In genomic region chr15:91921188-91921820, GRCh38 we compare ENCODE assay signal across 10 cellular contexts.
A peak's percentile ranks its signal among the peaks of the same experiment; 100 is the strongest.
DNase-seq lines count a peak whose midpoint lies in the region; ATAC-seq and TF ChIP-seq lines count a peak whose summit lies in the region.
"Had no signal": no experiment of that assay in that cellular context is flagged by ENCODE, and none has a peak within 500 bp of the region (broad histone marks: within the 10 kb centered on the region; RNA-seq: fewer than 3 reads in every experiment).

No MANE protein-coding gene starts in this region.

- H3K9me3 Mint-ChIP-seq in CD4-positive, CD25-positive, alpha-beta regulatory T cell: peaks cover 0 to 3% (median 0%) of the 10 kb centered on the region in 7 donors
- H3K9me3 Mint-ChIP-seq in naive thymus-derived CD8-positive, alpha-beta T cell: no peaks in the 10 kb centered on the region

- peak overlapping the region; percentile 52 for H2AFZ ChIP-seq in OCI-LY3 (ENCODE audit: low read depth, low read length)

- peak overlapping the region; percentile 36 for H3K4me2 ChIP-seq in OCI-LY3 (ENCODE audit: low read length)

- peaks cover 16% of the 10 kb centered on the region for H3K4me1 ChIP-seq in CD4-positive, CD25-positive, alpha-beta regulatory T cell (ENCODE audit: control insufficient read depth, insufficient read depth, low read length, poor library complexity, severe bottlenecking)
- peaks cover 20% of the 10 kb centered on the region for H3K4me1 ChIP-seq in OCI-LY3 (ENCODE audit: low read length)
- peaks cover 19% of the 10 kb centered on the region for H3K4me1 ChIP-seq in effector memory CD4-positive, alpha-beta T cell (ENCODE audit: control insufficient read depth, insufficient read depth, low read length, poor library complexity, severe bottlenecking)
- H3K4me1 ChIP-seq: SJSA1 had no signal

- no peak for ATAC-seq in CD4-positive, CD25-positive, alpha-beta regulatory T cell (ENCODE audit: low read depth in 2 of 2)
- ATAC-seq in naive thymus-derived CD8-positive, alpha-beta T cell: peak; percentile 53 to 77

- no peak overlapping the region for H3K9ac ChIP-seq in OCI-LY3 (ENCODE audit: low read length)

- peaks cover 38% of the 10 kb centered on the region for H3K36me3 Mint-ChIP-seq in CD4-positive, CD25-positive, alpha-beta regulatory T cell
- H3K36me3 Mint-ChIP-seq in naive thymus-derived CD8-positive, alpha-beta T cell: peaks cover 9 to 18% (median 16%) of the 10 kb centered on the region in 3 donors

- peak overlapping the region in 1 of 4 donors; percentile 31 for H3K4me3 Mint-ChIP-seq in CD4-positive, CD25-positive, alpha-beta regulatory T cell
- H3K4me3 Mint-ChIP-seq in naive thymus-derived CD8-positive, alpha-beta T cell: peak overlapping the region in 1 of 10 donors; percentile 48

- peaks cover 17 to 63% (median 42%) of the 10 kb centered on the region in 4 donors for H3K4me1 Mint-ChIP-seq in CD4-positive, CD25-positive, alpha-beta regulatory T cell
- peaks cover 17 to 44% (median 32%) of the 10 kb centered on the region in 4 donors for H3K4me1 Mint-ChIP-seq in naive thymus-derived CD8-positive, alpha-beta T cell

- peak in 1 of 3 donors; percentile 7 for DNase-seq in CD4-positive, CD25-positive, alpha-beta regulatory T cell
- no peak for DNase-seq in effector memory CD4-positive, alpha-beta T cell
- peak in 1 of 10 donors; percentile 22 for DNase-seq in naive thymus-derived CD8-positive, alpha-beta T cell
- DNase-seq in NCI-H2107 treated with DMSO at 0.1 percent for 48 hours (lab: John Stamatoyannopoulos, UW; ENCODE audit: unreplicated experiment) (no peak), hypothalamus (lab: John Stamatoyannopoulos, UW) (no peak), OCI-M2 (lab: John Stamatoyannopoulos, UW; ENCODE audit: unreplicated experiment) (no peak), Ammon's horn (ENCODE audit: low spot score) (no peak)
- DNase-seq: activated CD8-positive, alpha-beta memory T cell treated with anti-CD3 and anti-CD28 coated beads, Interleukin-2, amount 50 U/mL, for 48 hours had no signal

- no peaks in the 10 kb centered on the region for H3K27me3 ChIP-seq in CD4-positive, CD25-positive, alpha-beta regulatory T cell (ENCODE audit: control insufficient read depth, insufficient read depth, low read length)
- H3K27me3 ChIP-seq in OCI-LY3 (ENCODE audit: low read depth, low read length): no peaks in the 10 kb centered on the region
- no peaks in the 10 kb centered on the region for H3K27me3 ChIP-seq in effector memory CD4-positive, alpha-beta T cell (replicated peaks; ENCODE audit: control insufficient read depth, insufficient read depth, low read length, poor library complexity, severe bottlenecking)
- H3K27me3 ChIP-seq: SJSA1 had no signal

- TF ChIP-seq CTCF in OCI-LY3 (IDR thresholded peaks at IDR 0.05; ENCODE audit: low read depth, low read length): no peak

- no peaks in the 10 kb centered on the region for H3K79me2 ChIP-seq in OCI-LY3 (ENCODE audit: low read length)

- no peak overlapping the region for H3K27ac ChIP-seq in CD4-positive, CD25-positive, alpha-beta regulatory T cell (ENCODE audit: insufficient read depth, low read length, poor library complexity, severe bottlenecking)
- peak overlapping the region; percentile 24 for H3K27ac ChIP-seq in OCI-LY3 (ENCODE audit: low read length)
- peak overlapping the region; percentile 35 for H3K27ac ChIP-seq in effector memory CD4-positive, alpha-beta T cell (ENCODE audit: insufficient read depth, low read length, poor library complexity, severe bottlenecking)
- H3K27ac ChIP-seq: SJSA1 had no signal

- peak overlapping the region in 2 of 3 donors; percentile 66 to 67 for H3K27ac Mint-ChIP-seq in CD4-positive, CD25-positive, alpha-beta regulatory T cell
- H3K27ac Mint-ChIP-seq in naive thymus-derived CD8-positive, alpha-beta T cell: peak overlapping the region in 4 of 10 donors; percentile 3 to 72 (median 60)

- POLR2A ChIA-PET in naive thymus-derived CD8-positive, alpha-beta T cell (lab: Charles Lee): interaction anchor here (0.7 kb wide), 1 partner anchor 149 kb away, joined by 3 read pairs; no protein-coding TSS in a partner anchor

- no peaks in the 10 kb centered on the region for H3K9me3 ChIP-seq in CD4-positive, CD25-positive, alpha-beta regulatory T cell (ENCODE audit: control insufficient read depth in 2 of 2, low read length in 2 of 2)
- H3K9me3 ChIP-seq in OCI-LY3 (ENCODE audit: insufficient read depth, low read length): no peaks in the 10 kb centered on the region
- H3K9me3 ChIP-seq in effector memory CD4-positive, alpha-beta T cell (ENCODE audit: control insufficient read depth, low read length): no peaks in the 10 kb centered on the region
- H3K9me3 ChIP-seq: SJSA1 had no signal

- peak overlapping the region; percentile 15 for H3K4me3 ChIP-seq in CD4-positive, CD25-positive, alpha-beta regulatory T cell (ENCODE audit: low read depth, low read length)
- no peak overlapping the region for H3K4me3 ChIP-seq in OCI-LY3 (ENCODE audit: low read length)
- H3K4me3 ChIP-seq in effector memory CD4-positive, alpha-beta T cell (ENCODE audit: insufficient read depth, low read depth, low read length, poor library complexity, severe bottlenecking): no peak overlapping the region
- H3K4me3 ChIP-seq: SJSA1 had no signal

- H4K20me1 ChIP-seq in OCI-LY3 (ENCODE audit: insufficient read depth, low read length): no peaks in the 10 kb centered on the region

- no peaks in the 10 kb centered on the region for H3K27me3 Mint-ChIP-seq in CD4-positive, CD25-positive, alpha-beta regulatory T cell
- no peaks in the 10 kb centered on the region for H3K27me3 Mint-ChIP-seq in naive thymus-derived CD8-positive, alpha-beta T cell

- peaks cover 19% of the 10 kb centered on the region for H3K36me3 ChIP-seq in CD4-positive, CD25-positive, alpha-beta regulatory T cell (ENCODE audit: control insufficient read depth, insufficient read depth, low read length)
- no peaks in the 10 kb centered on the region for H3K36me3 ChIP-seq in OCI-LY3 (replicated peaks; ENCODE audit: low read depth, low read length)
- peaks cover 12% of the 10 kb centered on the region for H3K36me3 ChIP-seq in effector memory CD4-positive, alpha-beta T cell (ENCODE audit: control insufficient read depth, insufficient read depth, low read length)
- H3K36me3 ChIP-seq: SJSA1 had no signal

Comparison
In these comparisons a context has a peak if more than half of its experiments do, and no peak if none do; other contexts are left out.
1. ATAC-seq: peak in naive thymus-derived CD8-positive, alpha-beta T cell (2 of 2); none in CD4-positive, CD25-positive, alpha-beta regulatory T cell (0 of 2).